23 cellular contexts compared by ENCODE assay signal in genomic region chr1:198113302-198113701, GRCh38. TPM values are rescaled to one million over a fixed set of nuclear protein-coding genes. Genes with fewer than 3 reads are reported as not detected.
DNase-seq lines count a peak whose midpoint lies in the region; ATAC-seq and TF ChIP-seq lines count a peak whose summit lies in the region.
"Had no signal": no experiment of that assay in that cellular context is flagged by ENCODE, and none has a peak within 500 bp of the region (broad histone marks: within the 10 kb centered on the region; RNA-seq: fewer than 3 reads in every experiment).

No MANE protein-coding gene starts in this region.

- DNase-seq in GM03348 (ENCODE audit: low spot score), result peak; percentile 54
- no peak for DNase-seq in SK-N-SH
- DNase-seq in fibroblast of lung (ENCODE audit: low read depth in 2 of 2), result peak; percentile 82 to 85
- no peak for DNase-seq in thoracic aorta (ENCODE audit: low spot score)
- DNase-seq in NCI-H1048 (lab: John Stamatoyannopoulos, UW), result no peak
- no peak for DNase-seq in SW 1271 (lab: John Stamatoyannopoulos, UW)
- DNase-seq: activated naive CD8-positive, alpha-beta T cell treated with anti-CD3 and anti-CD28 coated beads for 36 hours; body of pancreas; CD4-positive, alpha-beta T cell; DMS 273 treated with DMSO at 0.1 percent for 48 hours; effector CD8-positive, alpha-beta T cell; islet precursor cell; left ventricle myocardium superior; naive B cell; NCI-H1105 treated with DMSO at 0.1 percent for 48 hours; NCI-H2081 treated with DMSO at 0.1 percent for 48 hours; small intestine; T1000; uterus had no signal

- no peak for TF ChIP-seq RAD21 in SK-N-SH (IDR thresholded peaks at IDR 0.05; ENCODE audit: low read length)

- H3K9me2 ChIP-seq in SK-N-SH, result no peaks in the 10 kb centered on the region

- H3K27me3 ChIP-seq in SK-N-SH (ENCODE audit: insufficient read depth), result no peaks in the 10 kb centered on the region
- no peaks in the 10 kb centered on the region for H3K27me3 ChIP-seq in fibroblast of lung (ENCODE audit: control insufficient read depth, insufficient read depth, low read length)
- no peaks in the 10 kb centered on the region for H3K27me3 ChIP-seq in thoracic aorta (replicated peaks; ENCODE audit: insufficient read depth)
- H3K27me3 ChIP-seq: body of pancreas, uterus had no signal

- no peak overlapping the region for H3K9ac ChIP-seq in SK-N-SH
- H3K9ac ChIP-seq in fibroblast of lung (ENCODE audit: insufficient read depth, low read length), result no peak overlapping the region

- H3K36me3 ChIP-seq in SK-N-SH (replicated peaks in 1 of 2; ENCODE audit: control insufficient read depth in 1 of 2, insufficient read depth in 2 of 2, low read length in 1 of 2) (no peaks in the 10 kb centered on the region), fibroblast of lung (ENCODE audit: control insufficient read depth, insufficient read depth, low read length) (no peaks in the 10 kb centered on the region), thoracic aorta (no peaks in the 10 kb centered on the region)
- H3K36me3 ChIP-seq: uterus had no signal

- no peak overlapping the region for H2AFZ ChIP-seq in SK-N-SH (ENCODE audit: low read depth)
- no peak overlapping the region for H2AFZ ChIP-seq in fibroblast of lung (ENCODE audit: low read length)

- H3K4me2 ChIP-seq in SK-N-SH, result no peak overlapping the region
- no peak overlapping the region for H3K4me2 ChIP-seq in fibroblast of lung (ENCODE audit: extremely low read depth, insufficient read depth, low read length)

- peaks cover 47% of the 10 kb centered on the region for H3F3A ChIP-seq in SK-N-SH (replicated peaks; ENCODE audit: insufficient read depth)

- H3K9me3 ChIP-seq in SK-N-SH, result no peaks in the 10 kb centered on the region
- no peaks in the 10 kb centered on the region for H3K9me3 ChIP-seq in fibroblast of lung (ENCODE audit: control insufficient read depth, insufficient read depth, low read depth, low read length)
- no peaks in the 10 kb centered on the region for H3K9me3 ChIP-seq in thoracic aorta
- H3K9me3 ChIP-seq: body of pancreas, uterus had no signal

- POLR2A ChIA-PET in SK-N-SH (lab: Yijun Ruan, JAX), result no interaction called here

- peak; percentile 43 to 99; a peak in 2 of 4 replicates for TF ChIP-seq EP300 in SK-N-SH (IDR thresholded peaks at IDR 0.05; ENCODE audit: borderline replicate concordance in 1 of 2, low read depth in 1 of 2, low read length in 1 of 2)

- H3K4me1 ChIP-seq in SK-N-SH (ENCODE audit: control insufficient read depth in 1 of 2, insufficient read depth in 2 of 2, low read depth in 1 of 2, low read length in 1 of 2) (peaks cover 17 to 38% of the 10 kb centered on the region in 2 experiments; a peak in 3 of 4 replicates), fibroblast of lung (ENCODE audit: control insufficient read depth, extremely low read depth, insufficient read depth, low read length) (peaks cover 3% of the 10 kb centered on the region), thoracic aorta (ENCODE audit: control insufficient read depth in 1 of 2, low read depth in 2 of 2) (peaks cover 20 to 22% of the 10 kb centered on the region in 2 donors)
- H3K4me1 ChIP-seq: body of pancreas, uterus had no signal

- H4K20me1 ChIP-seq in SK-N-SH (ENCODE audit: insufficient read depth) (no peaks in the 10 kb centered on the region), fibroblast of lung (ENCODE audit: control insufficient read depth, extremely low read depth, insufficient read depth, low read length) (no peaks in the 10 kb centered on the region)

- H3K27ac ChIP-seq in SK-N-SH (ENCODE audit: low read depth in 2 of 2, low read length in 1 of 2) (peak overlapping the region; percentile 85 to 97; a peak in 3 of 4 replicates), fibroblast of lung (ENCODE audit: insufficient read depth, low read length) (no peak overlapping the region), thoracic aorta (peak overlapping the region; percentile 31 to 36)
- H3K27ac ChIP-seq: body of pancreas, uterus had no signal

- TF ChIP-seq CTCF in SK-N-SH (IDR thresholded peaks at IDR 0.05) (no peak), fibroblast of lung (conservative IDR thresholded peaks at IDR 0.05 in 1 of 2, IDR thresholded peaks at IDR 0.05 in 1 of 2; ENCODE audit: low read depth in 1 of 2, low read length in 2 of 2) (no peak), thoracic aorta (IDR thresholded peaks at IDR 0.05) (no peak)

- CTCF ChIA-PET in SK-N-SH (lab: Yijun Ruan, JAX), result interaction anchor here (1.0 to 1.3 kb wide), 2 partner anchors 11 to 25 kb away, joined by 3 read pairs; no protein-coding TSS in a partner anchor

- ATAC-seq in thoracic aorta (ENCODE audit: insufficient number of reproducible peaks, low FRiP score, low read depth) (no peak), GM18519 (IDR thresholded peaks at IDR 0.05; ENCODE audit: low FRiP score, unreplicated experiment) (no peak)
- ATAC-seq: activated T-helper 17 cell treated with anti-CD3 and anti-CD28 coated beads, Interleukin-2, amount 50 U/mL, for 72 hours; body of pancreas; left ventricle myocardium superior; Right ventricle myocardium inferior; WTC11 had no signal

- H3K79me2 ChIP-seq in SK-N-SH (ENCODE audit: insufficient read depth), result peaks cover 9% of the 10 kb centered on the region; the same call in 1 of the 2 replicates
- no peaks in the 10 kb centered on the region for H3K79me2 ChIP-seq in fibroblast of lung (ENCODE audit: control insufficient read depth, insufficient read depth, low read length)

- H3K4me3 ChIP-seq in SK-N-SH (ENCODE audit: low read depth in 2 of 2, low read length in 1 of 2) (no peak overlapping the region), fibroblast of lung (replicated peaks in 1 of 4; ENCODE audit: control extremely low read depth in 1 of 4, insufficient read depth in 1 of 4, low read depth in 3 of 4, low read length in 4 of 4) (no peak overlapping the region), thoracic aorta (no peak overlapping the region)
- H3K4me3 ChIP-seq: body of pancreas, uterus had no signal

TF ChIP-seq in SK-N-SH, 30 proteins besides CTCF, POLR2A, EP300 and RAD21 (continues in another document):
- peak; percentile 92 for TF ChIP-seq FOXM1 (IDR thresholded peaks at IDR 0.05; ENCODE audit: low read depth)
- TF ChIP-seq, protein P1, sequence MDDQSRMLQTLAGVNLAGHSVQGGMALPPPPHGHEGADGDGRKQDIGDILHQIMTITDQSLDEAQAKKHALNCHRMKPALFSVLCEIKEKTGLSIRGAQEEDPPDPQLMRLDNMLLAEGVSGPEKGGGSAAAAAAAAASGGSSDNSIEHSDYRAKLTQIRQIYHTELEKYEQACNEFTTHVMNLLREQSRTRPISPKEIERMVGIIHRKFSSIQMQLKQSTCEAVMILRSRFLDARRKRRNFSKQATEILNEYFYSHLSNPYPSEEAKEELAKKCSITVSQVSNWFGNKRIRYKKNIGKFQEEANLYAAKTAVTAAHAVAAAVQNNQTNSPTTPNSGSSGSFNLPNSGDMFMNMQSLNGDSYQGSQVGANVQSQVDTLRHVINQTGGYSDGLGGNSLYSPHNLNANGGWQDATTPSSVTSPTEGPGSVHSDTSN (IDR thresholded peaks at IDR 0.05), result peak; percentile 94
- TF ChIP-seq, protein P2, sequence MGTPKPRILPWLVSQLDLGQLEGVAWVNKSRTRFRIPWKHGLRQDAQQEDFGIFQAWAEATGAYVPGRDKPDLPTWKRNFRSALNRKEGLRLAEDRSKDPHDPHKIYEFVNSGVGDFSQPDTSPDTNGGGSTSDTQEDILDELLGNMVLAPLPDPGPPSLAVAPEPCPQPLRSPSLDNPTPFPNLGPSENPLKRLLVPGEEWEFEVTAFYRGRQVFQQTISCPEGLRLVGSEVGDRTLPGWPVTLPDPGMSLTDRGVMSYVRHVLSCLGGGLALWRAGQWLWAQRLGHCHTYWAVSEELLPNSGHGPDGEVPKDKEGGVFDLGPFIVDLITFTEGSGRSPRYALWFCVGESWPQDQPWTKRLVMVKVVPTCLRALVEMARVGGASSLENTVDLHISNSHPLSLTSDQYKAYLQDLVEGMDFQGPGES (IDR thresholded peaks at IDR 0.05; ENCODE audit: low read depth, low read length), result no peak
- TF ChIP-seq SIN3A (IDR thresholded peaks at IDR 0.05; ENCODE audit: borderline replicate concordance, low read depth, low read length), result no peak
- TF ChIP-seq ZBTB33 (IDR thresholded peaks at IDR 0.05; ENCODE audit: borderline replicate concordance, low read depth), result no peak
- peak; percentile 87 for TF ChIP-seq TCF12 (IDR thresholded peaks at IDR 0.05)
- peak; percentile 23; the same call in 1 of the 2 replicates for TF ChIP-seq YY1 (IDR thresholded peaks at IDR 0.05; ENCODE audit: low read depth)
- no peak for TF ChIP-seq CHD2 (IDR thresholded peaks at IDR 0.05; ENCODE audit: low read length, partially characterized antibody)
- TF ChIP-seq GATA2 (CRISPR knock-in tag; IDR thresholded peaks at IDR 0.05), result no peak
- TF ChIP-seq EZH2phosphoT487 (IDR thresholded peaks at IDR 0.05; ENCODE audit: borderline replicate concordance, low read depth), result no peak
- TF ChIP-seq MEF2A (IDR thresholded peaks at IDR 0.05; ENCODE audit: borderline replicate concordance, low read depth), result peak; percentile 68; the same call in 1 of the 2 replicates

RNA-seq across cellular contexts. Expression of gene NEK7, which starts 43.5 kb away (rescaled TPM):
- polyA plus RNA-seq in SK-N-SH (2012; rRNA removed) (85.8 and 146 TPM in 2 replicates), fibroblast of lung (98.2 and 207 TPM in 2 replicates)
- 148 and 159 TPM in 2 replicates for polyA plus RNA-seq in SK-N-SH (2012; cell fraction: cytosol; rRNA removed)
- 72.1 and 172 TPM in 2 replicates for polyA plus RNA-seq in SK-N-SH (2012; cell fraction: nucleus; rRNA removed)
- total RNA-seq in fibroblast of lung (72.9 and 90.5 TPM in 2 replicates), thoracic aorta (100 to 1,000 TPM; 118 to 155 TPM)
- polyA plus RNA-seq in fibroblast of lung (2012), result 38.4 and 71.4 TPM in 2 replicates
- 4.6 and 15.7 TPM in 2 replicates for polyA minus RNA-seq in fibroblast of lung (ENCODE audit: low replicate concordance)

Comparison
In these comparisons a context has a peak if more than half of its experiments do, and no peak if none do; other contexts are left out.
1. DNase-seq: peak in GM03348 (single experiment) and fibroblast of lung (2 of 2); none in SK-N-SH (single experiment), thoracic aorta (single experiment), NCI-H1048 (single experiment) and SW 1271 (0 of 2).